ENCODE assay signal across 1 cellular context in genomic region chr15:45022871-45023658, GRCh38.
TF ChIP-seq lines count a peak whose summit lies in the region.

TSS of gene SORD (plus strand) at chr15:45023195. CDS start at chr15:45023284, 89 bp downstream.

TF ChIP-seq in K562, 482 proteins besides CTCF, POLR2A, EP300 and RAD21 (continued from another document):
- TF ChIP-seq, protein P1, sequence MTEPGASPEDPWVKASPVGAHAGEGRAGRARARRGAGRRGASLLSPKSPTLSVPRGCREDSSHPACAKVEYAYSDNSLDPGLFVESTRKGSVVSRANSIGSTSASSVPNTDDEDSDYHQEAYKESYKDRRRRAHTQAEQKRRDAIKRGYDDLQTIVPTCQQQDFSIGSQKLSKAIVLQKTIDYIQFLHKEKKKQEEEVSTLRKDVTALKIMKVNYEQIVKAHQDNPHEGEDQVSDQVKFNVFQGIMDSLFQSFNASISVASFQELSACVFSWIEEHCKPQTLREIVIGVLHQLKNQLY (CRISPR knock-in tag; conservative IDR thresholded peaks at IDR 0.05), result 0 out of 4 replicates have a peak, but pooled peaks of 1 of the 2 experiments have one; percentile 50
- TF ChIP-seq KLF13 (tag; IDR thresholded peaks at IDR 0.05; ENCODE audit: borderline replicate concordance, low read depth) (no peak), TARDBP (IDR thresholded peaks at IDR 0.05) (no peak), HNRNPL (IDR thresholded peaks at IDR 0.05; ENCODE audit: low read depth, low read length) (peak; percentile 74; the same call in 1 of the 2 replicates), TSHZ1 (CRISPR knock-in tag; IDR thresholded peaks at IDR 0.05) (no peak), CHD2 (IDR thresholded peaks at IDR 0.05; ENCODE audit: low read depth, low read length) (no peak; the same call in 1 of the 2 replicates), ZSCAN32 (CRISPR knock-in tag; IDR thresholded peaks at IDR 0.05) (no peak), HINFP (tag; conservative IDR thresholded peaks at IDR 0.05; ENCODE audit: low read depth) (no peak), ZNF584 (CRISPR knock-in tag; IDR thresholded peaks at IDR 0.05; ENCODE audit: low read depth) (0 out of 2 replicates have a peak, but pooled peaks have one; percentile 26), PML (IDR thresholded peaks at IDR 0.05; ENCODE audit: low read length) (no peak), TAF9B (IDR thresholded peaks at IDR 0.05; ENCODE audit: partially characterized antibody) (no peak), HNRNPLL (IDR thresholded peaks at IDR 0.05; ENCODE audit: low read depth, low read length, poor library complexity, severe bottlenecking) (no peak), ATF1 (CRISPR knock-in tag; IDR thresholded peaks at IDR 0.05) (no peak), ATF1 (tag; IDR thresholded peaks at IDR 0.05) (0 out of 2 replicates have a peak, but pooled peaks have one; percentile 4), DPF2 (IDR thresholded peaks at IDR 0.05) (peak; percentile 48; the same call in 1 of the 2 replicates), MAFK (IDR thresholded peaks at IDR 0.05; ENCODE audit: low read length) (no peak), CBX5 (IDR thresholded peaks at IDR 0.05; ENCODE audit: borderline replicate concordance, low read depth) (no peak), MEF2D (tag; conservative IDR thresholded peaks at IDR 0.05; ENCODE audit: low read depth) (no peak), JUN (IDR thresholded peaks at IDR 0.05; ENCODE audit: borderline replicate concordance, low read depth, low read length) (no peak), JUN (CRISPR knock-in tag; IDR thresholded peaks at IDR 0.05; ENCODE audit: borderline replicate concordance) (no peak), ZNF764 (CRISPR knock-in tag; IDR thresholded peaks at IDR 0.05; ENCODE audit: low read depth) (no peak), OTX1 (CRISPR knock-in tag; IDR thresholded peaks at IDR 0.05) (no peak), HEY1 (CRISPR knock-in tag; IDR thresholded peaks at IDR 0.05; ENCODE audit: borderline replicate concordance) (no peak), NBN (IDR thresholded peaks at IDR 0.05; ENCODE audit: low read depth) (0 out of 2 replicates have a peak, but pooled peaks have one; percentile 68), NRF1 (conservative IDR thresholded peaks at IDR 0.05 in 1 of 2, IDR thresholded peaks at IDR 0.05 in 1 of 2) (peak; percentile 77)
- TF ChIP-seq, protein P2, sequence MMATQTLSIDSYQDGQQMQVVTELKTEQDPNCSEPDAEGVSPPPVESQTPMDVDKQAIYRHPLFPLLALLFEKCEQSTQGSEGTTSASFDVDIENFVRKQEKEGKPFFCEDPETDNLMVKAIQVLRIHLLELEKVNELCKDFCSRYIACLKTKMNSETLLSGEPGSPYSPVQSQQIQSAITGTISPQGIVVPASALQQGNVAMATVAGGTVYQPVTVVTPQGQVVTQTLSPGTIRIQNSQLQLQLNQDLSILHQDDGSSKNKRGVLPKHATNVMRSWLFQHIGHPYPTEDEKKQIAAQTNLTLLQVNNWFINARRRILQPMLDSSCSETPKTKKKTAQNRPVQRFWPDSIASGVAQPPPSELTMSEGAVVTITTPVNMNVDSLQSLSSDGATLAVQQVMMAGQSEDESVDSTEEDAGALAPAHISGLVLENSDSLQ (IDR thresholded peaks at IDR 0.05), result no peak
- TF ChIP-seq, protein P3, sequence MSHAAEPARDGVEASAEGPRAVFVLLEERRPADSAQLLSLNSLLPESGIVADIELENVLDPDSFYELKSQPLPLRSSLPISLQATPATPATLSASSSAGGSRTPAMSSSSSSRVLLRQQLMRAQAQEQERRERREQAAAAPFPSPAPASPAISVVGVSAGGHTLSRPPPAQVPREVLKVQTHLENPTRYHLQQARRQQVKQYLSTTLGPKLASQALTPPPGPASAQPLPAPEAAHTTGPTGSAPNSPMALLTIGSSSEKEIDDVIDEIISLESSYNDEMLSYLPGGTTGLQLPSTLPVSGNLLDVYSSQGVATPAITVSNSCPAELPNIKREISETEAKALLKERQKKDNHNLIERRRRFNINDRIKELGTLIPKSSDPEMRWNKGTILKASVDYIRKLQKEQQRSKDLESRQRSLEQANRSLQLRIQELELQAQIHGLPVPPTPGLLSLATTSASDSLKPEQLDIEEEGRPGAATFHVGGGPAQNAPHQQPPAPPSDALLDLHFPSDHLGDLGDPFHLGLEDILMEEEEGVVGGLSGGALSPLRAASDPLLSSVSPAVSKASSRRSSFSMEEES (CRISPR knock-in tag; IDR thresholded peaks at IDR 0.05), result no peak
- TF ChIP-seq, protein P4, sequence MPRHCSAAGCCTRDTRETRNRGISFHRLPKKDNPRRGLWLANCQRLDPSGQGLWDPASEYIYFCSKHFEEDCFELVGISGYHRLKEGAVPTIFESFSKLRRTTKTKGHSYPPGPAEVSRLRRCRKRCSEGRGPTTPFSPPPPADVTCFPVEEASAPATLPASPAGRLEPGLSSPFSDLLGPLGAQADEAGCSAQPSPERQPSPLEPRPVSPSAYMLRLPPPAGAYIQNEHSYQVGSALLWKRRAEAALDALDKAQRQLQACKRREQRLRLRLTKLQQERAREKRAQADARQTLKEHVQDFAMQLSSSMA (CRISPR knock-in tag; IDR thresholded peaks at IDR 0.05), result no peak
- TF ChIP-seq, protein P5, sequence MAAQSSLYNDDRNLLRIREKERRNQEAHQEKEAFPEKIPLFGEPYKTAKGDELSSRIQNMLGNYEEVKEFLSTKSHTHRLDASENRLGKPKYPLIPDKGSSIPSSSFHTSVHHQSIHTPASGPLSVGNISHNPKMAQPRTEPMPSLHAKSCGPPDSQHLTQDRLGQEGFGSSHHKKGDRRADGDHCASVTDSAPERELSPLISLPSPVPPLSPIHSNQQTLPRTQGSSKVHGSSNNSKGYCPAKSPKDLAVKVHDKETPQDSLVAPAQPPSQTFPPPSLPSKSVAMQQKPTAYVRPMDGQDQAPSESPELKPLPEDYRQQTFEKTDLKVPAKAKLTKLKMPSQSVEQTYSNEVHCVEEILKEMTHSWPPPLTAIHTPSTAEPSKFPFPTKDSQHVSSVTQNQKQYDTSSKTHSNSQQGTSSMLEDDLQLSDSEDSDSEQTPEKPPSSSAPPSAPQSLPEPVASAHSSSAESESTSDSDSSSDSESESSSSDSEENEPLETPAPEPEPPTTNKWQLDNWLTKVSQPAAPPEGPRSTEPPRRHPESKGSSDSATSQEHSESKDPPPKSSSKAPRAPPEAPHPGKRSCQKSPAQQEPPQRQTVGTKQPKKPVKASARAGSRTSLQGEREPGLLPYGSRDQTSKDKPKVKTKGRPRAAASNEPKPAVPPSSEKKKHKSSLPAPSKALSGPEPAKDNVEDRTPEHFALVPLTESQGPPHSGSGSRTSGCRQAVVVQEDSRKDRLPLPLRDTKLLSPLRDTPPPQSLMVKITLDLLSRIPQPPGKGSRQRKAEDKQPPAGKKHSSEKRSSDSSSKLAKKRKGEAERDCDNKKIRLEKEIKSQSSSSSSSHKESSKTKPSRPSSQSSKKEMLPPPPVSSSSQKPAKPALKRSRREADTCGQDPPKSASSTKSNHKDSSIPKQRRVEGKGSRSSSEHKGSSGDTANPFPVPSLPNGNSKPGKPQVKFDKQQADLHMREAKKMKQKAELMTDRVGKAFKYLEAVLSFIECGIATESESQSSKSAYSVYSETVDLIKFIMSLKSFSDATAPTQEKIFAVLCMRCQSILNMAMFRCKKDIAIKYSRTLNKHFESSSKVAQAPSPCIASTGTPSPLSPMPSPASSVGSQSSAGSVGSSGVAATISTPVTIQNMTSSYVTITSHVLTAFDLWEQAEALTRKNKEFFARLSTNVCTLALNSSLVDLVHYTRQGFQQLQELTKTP (IDR thresholded peaks at IDR 0.05; ENCODE audit: low read depth in 1 of 2, partially characterized antibody in 2 of 2), result no peak
